3 cellular contexts compared by ENCODE assay signal in genomic region chr1:48102766-48103165, GRCh38.
"Had no signal": no experiment of that assay in that cellular context is flagged by ENCODE, and none has a peak within 500 bp of the region (broad histone marks: within the 10 kb centered on the region; RNA-seq: fewer than 3 reads in every experiment).

No MANE protein-coding gene starts in this region.

- DNase-seq: GDM1, GF-D8 had no signal

- H3K4me3 ChIP-seq: GM12878 had no signal

- ATAC-seq: GM12878 had no signal
